Comparison of ENCODE assay signal across 19 cellular contexts in genomic region chr9:130432362-130432761, GRCh38. TPM values are rescaled to one million over a fixed set of nuclear protein-coding genes. Genes with fewer than 3 reads are reported as not detected.
DNase-seq lines count a peak whose midpoint lies in the region; ATAC-seq and TF ChIP-seq lines count a peak whose summit lies in the region.
"Had no signal": no experiment of that assay in that cellular context is flagged by ENCODE, and none has a peak within 500 bp of the region (broad histone marks: within the 10 kb centered on the region; RNA-seq: fewer than 3 reads in every experiment).

No MANE protein-coding gene starts in this region.

- H3K27me3 ChIP-seq in neural progenitor cell, result peaks cover 35% of the 10 kb centered on the region
- H3K27me3 ChIP-seq: thyroid gland had no signal

- no peak overlapping the region for H3K4me2 ChIP-seq in neural progenitor cell

- no peak for ATAC-seq in effector memory CD8-positive, alpha-beta T cell (replicated peaks)
- no peak for ATAC-seq in GM18873 (IDR thresholded peaks at IDR 0.05; ENCODE audit: low FRiP score, unreplicated experiment)

- peaks cover 5% of the 10 kb centered on the region for H3F3A ChIP-seq in neural progenitor cell (ENCODE audit: low read depth)

- H3K9me3 Mint-ChIP-seq in effector memory CD8-positive, alpha-beta T cell, result no peaks in the 10 kb centered on the region
- no peaks in the 10 kb centered on the region for H3K9me3 Mint-ChIP-seq in neural progenitor cell
- H3K9me3 Mint-ChIP-seq: activated CD4-positive, alpha-beta T cell treated with anti-CD3 and anti-CD28 coated beads, Interleukin-2, amount 10 ng/mL, durations not matched to agents 7 days and 5 days; activated naive CD8-positive, alpha-beta T cell treated with anti-CD3 and anti-CD28 coated beads for 36 hours; CD4-positive, alpha-beta T cell; immature natural killer cell; mesothelial cell of epicardium had no signal

- no peak overlapping the region for H3K4me3 ChIP-seq in neural progenitor cell

- DNase-seq in DMS 273 (lab: John Stamatoyannopoulos, UW; ENCODE audit: unreplicated experiment), result peak; percentile 32
- DNase-seq in DMS 273 treated with DMSO at 0.1 percent for 48 hours (lab: John Stamatoyannopoulos, UW), result no peak
- peak; percentile 46 for DNase-seq in NCI-H69 (lab: John Stamatoyannopoulos, UW)
- no peak for DNase-seq in effector memory CD8-positive, alpha-beta T cell
- no peak for DNase-seq in neural progenitor cell (ENCODE audit: low spot score)
- DNase-seq in stimulated activated naive CD4-positive, alpha-beta T cell treated with Interleukin-2 at 50 U/mL for 16 hours (lab: John Stamatoyannopoulos, UW), result no peak
- no peak for DNase-seq in activated effector memory CD4-positive, alpha-beta T cell treated with Interleukin-2 at 50 U/mL for 16 hours
- DNase-seq: activated CD4-positive, alpha-beta T cell treated with anti-CD3 and anti-CD28 coated beads, Interleukin-2, amount 10 ng/mL, durations not matched to agents 7 days and 5 days; activated naive CD8-positive, alpha-beta T cell treated with anti-CD3 and anti-CD28 coated beads for 36 hours; CD4-positive, alpha-beta T cell; immature natural killer cell; KG1; NCI-H1105 treated with DMSO at 0.1 percent for 48 hours; stimulated activated CD4-positive, alpha-beta T cell treated with anti-CD3 and anti-CD28 coated beads, Interleukin-4, amount 100 ng/mL, for 24 hours; T-helper 9 cell; thyroid gland had no signal

- TF ChIP-seq CTCF in neural progenitor cell (IDR thresholded peaks at IDR 0.05), result no peak

- H3K4me3 Mint-ChIP-seq in effector memory CD8-positive, alpha-beta T cell, result peak overlapping the region; percentile 6 to 24
- H3K4me3 Mint-ChIP-seq in neural progenitor cell, result peak overlapping the region; percentile 61
- H3K4me3 Mint-ChIP-seq: activated CD4-positive, alpha-beta T cell treated with anti-CD3 and anti-CD28 coated beads, Interleukin-2, amount 10 ng/mL, durations not matched to agents 7 days and 5 days; activated naive CD8-positive, alpha-beta T cell treated with anti-CD3 and anti-CD28 coated beads for 36 hours; CD4-positive, alpha-beta T cell had no signal

- H3K4me1 ChIP-seq in neural progenitor cell, result peaks cover 10% of the 10 kb centered on the region

- H3K27me3 Mint-ChIP-seq in effector memory CD8-positive, alpha-beta T cell, result peaks cover 47 to 91% of the 10 kb centered on the region in 2 donors
- H3K27me3 Mint-ChIP-seq in neural progenitor cell (ENCODE audit: insufficient read depth, low read depth), result peaks cover 24% of the 10 kb centered on the region

- no peak overlapping the region for H3K27ac ChIP-seq in neural progenitor cell
- H3K27ac ChIP-seq: thyroid gland had no signal

- H4K20me1 ChIP-seq in neural progenitor cell (ENCODE audit: low read depth), result no peaks in the 10 kb centered on the region

- no peaks in the 10 kb centered on the region for H3K79me2 ChIP-seq in neural progenitor cell (ENCODE audit: low read depth)

- H3K36me3 ChIP-seq in neural progenitor cell, result no peaks in the 10 kb centered on the region
- H3K36me3 ChIP-seq: thyroid gland had no signal

- no peak overlapping the region for H2AFZ ChIP-seq in neural progenitor cell (replicated peaks)

- H3K4me1 Mint-ChIP-seq in effector memory CD8-positive, alpha-beta T cell (ENCODE audit: low read depth in 2 of 2), result peaks cover 0 to 4% of the 10 kb centered on the region in 2 donors
- H3K4me1 Mint-ChIP-seq in neural progenitor cell, result peaks cover 12% of the 10 kb centered on the region
- H3K4me1 Mint-ChIP-seq: immature natural killer cell, mesothelial cell of epicardium had no signal

- no peaks in the 10 kb centered on the region for H3K9me3 ChIP-seq in neural progenitor cell (ENCODE audit: low read depth)
- H3K9me3 ChIP-seq: thyroid gland had no signal

- no peak overlapping the region for H3K27ac Mint-ChIP-seq in effector memory CD8-positive, alpha-beta T cell
- no peak overlapping the region for H3K27ac Mint-ChIP-seq in neural progenitor cell
- H3K27ac Mint-ChIP-seq: activated CD4-positive, alpha-beta T cell treated with anti-CD3 and anti-CD28 coated beads, Interleukin-2, amount 10 ng/mL, durations not matched to agents 7 days and 5 days; activated naive CD8-positive, alpha-beta T cell treated with anti-CD3 and anti-CD28 coated beads for 36 hours; CD4-positive, alpha-beta T cell; immature natural killer cell; mesothelial cell of epicardium had no signal

- no peak overlapping the region for H3K9ac ChIP-seq in neural progenitor cell

- H3K36me3 Mint-ChIP-seq in effector memory CD8-positive, alpha-beta T cell (ENCODE audit: insufficient read depth), result no peaks in the 10 kb centered on the region
- H3K36me3 Mint-ChIP-seq in neural progenitor cell, result no peaks in the 10 kb centered on the region
- H3K36me3 Mint-ChIP-seq: activated naive CD8-positive, alpha-beta T cell treated with anti-CD3 and anti-CD28 coated beads for 36 hours; immature natural killer cell; mesothelial cell of epicardium had no signal

RNA-seq across cellular contexts. Expression of gene ASS1, which starts 12.4 kb away (rescaled TPM):
- 22.5 and 28.9 TPM in 2 replicates for total RNA-seq in neural progenitor cell (ENCODE audit: low replicate concordance)
- total RNA-seq: A172; CD4-positive, alpha-beta T cell had no signal

Comparison
In these comparisons a context has a peak if more than half of its experiments do, and no peak if none do; other contexts are left out.
1. DNase-seq: peak in DMS 273 (single experiment) and NCI-H69 (single experiment); none in DMS 273 treated with DMSO at 0.1 percent for 48 hours (single experiment), effector memory CD8-positive, alpha-beta T cell (0 of 3), neural progenitor cell (single experiment), stimulated activated naive CD4-positive, alpha-beta T cell treated with Interleukin-2 at 50 U/mL for 16 hours (single experiment) and activated effector memory CD4-positive, alpha-beta T cell treated with Interleukin-2 at 50 U/mL for 16 hours (single experiment).